1 cellular context compared by ENCODE assay signal in the genomic region with DNA sequence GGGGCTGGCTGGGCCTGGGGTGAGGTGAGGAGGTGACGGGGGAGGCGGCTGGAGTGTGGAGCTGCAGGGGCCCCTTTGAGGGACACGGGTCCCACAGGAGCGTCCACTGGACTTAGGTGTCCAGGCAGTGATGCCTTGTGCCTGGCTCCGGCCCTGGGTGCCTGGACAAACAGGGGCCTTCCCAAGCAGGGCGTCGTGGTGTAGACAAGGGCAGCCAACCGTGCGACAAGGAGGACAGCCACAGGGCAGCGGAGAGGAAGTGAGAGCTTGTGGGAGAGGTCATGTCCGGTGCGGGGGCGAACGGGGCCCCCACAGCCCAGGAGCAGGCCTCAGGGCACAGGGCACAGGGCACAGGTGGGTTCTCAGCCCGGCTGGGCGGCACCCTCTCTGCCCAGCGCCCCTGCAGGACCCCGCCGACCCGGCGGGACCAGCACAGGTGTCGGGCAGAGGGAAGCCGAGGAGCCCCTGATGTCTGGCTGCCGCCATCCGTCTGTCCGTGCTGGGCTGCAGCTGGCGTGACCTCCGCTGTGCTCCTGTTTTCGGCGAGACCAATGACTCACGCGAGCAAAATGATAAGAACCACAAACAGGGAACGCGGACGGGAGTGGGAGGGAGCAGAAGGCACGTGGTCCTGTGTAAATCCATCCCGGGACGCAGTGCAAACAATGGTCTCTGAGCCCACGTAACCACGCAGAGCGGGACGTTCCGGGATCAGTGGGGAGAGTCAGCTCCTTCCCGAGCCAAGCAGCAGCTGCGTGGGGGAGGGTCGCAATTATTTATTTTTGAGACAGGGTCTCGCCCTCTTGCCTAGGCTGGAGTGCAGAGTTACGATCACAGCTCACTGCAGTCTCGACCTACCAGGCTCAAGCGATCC.
TF ChIP-seq lines count a peak whose summit lies in the region.

No MANE protein-coding gene starts in this region.

TF ChIP-seq in HCT116, 20 proteins besides CTCF, POLR2A, EP300 and RAD21 (continued from another document):
- TF ChIP-seq SRF (IDR thresholded peaks at IDR 0.05; ENCODE audit: low read depth) (no peak), TCF7L2 (IDR thresholded peaks at IDR 0.05; ENCODE audit: borderline replicate concordance, extremely low read depth, insufficient read depth, insufficient read length) (no peak), EZH2 (IDR thresholded peaks at IDR 0.05) (no peak), YY1 (IDR thresholded peaks at IDR 0.05; ENCODE audit: extremely low read depth, insufficient replicate concordance, low read depth, low read length) (no peak), ZFX (IDR thresholded peaks at IDR 0.05) (no peak), EGR1 (IDR thresholded peaks at IDR 0.05; ENCODE audit: low read depth) (no peak)
- TF ChIP-seq, protein P1, sequence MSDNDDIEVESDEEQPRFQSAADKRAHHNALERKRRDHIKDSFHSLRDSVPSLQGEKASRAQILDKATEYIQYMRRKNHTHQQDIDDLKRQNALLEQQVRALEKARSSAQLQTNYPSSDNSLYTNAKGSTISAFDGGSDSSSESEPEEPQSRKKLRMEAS (IDR thresholded peaks at IDR 0.05), result no peak; the same call in 1 of the 2 replicates
- TF ChIP-seq, protein P2, sequence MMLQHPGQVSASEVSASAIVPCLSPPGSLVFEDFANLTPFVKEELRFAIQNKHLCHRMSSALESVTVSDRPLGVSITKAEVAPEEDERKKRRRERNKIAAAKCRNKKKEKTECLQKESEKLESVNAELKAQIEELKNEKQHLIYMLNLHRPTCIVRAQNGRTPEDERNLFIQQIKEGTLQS (IDR thresholded peaks at IDR 0.05), result no peak
- TF ChIP-seq, protein P3, sequence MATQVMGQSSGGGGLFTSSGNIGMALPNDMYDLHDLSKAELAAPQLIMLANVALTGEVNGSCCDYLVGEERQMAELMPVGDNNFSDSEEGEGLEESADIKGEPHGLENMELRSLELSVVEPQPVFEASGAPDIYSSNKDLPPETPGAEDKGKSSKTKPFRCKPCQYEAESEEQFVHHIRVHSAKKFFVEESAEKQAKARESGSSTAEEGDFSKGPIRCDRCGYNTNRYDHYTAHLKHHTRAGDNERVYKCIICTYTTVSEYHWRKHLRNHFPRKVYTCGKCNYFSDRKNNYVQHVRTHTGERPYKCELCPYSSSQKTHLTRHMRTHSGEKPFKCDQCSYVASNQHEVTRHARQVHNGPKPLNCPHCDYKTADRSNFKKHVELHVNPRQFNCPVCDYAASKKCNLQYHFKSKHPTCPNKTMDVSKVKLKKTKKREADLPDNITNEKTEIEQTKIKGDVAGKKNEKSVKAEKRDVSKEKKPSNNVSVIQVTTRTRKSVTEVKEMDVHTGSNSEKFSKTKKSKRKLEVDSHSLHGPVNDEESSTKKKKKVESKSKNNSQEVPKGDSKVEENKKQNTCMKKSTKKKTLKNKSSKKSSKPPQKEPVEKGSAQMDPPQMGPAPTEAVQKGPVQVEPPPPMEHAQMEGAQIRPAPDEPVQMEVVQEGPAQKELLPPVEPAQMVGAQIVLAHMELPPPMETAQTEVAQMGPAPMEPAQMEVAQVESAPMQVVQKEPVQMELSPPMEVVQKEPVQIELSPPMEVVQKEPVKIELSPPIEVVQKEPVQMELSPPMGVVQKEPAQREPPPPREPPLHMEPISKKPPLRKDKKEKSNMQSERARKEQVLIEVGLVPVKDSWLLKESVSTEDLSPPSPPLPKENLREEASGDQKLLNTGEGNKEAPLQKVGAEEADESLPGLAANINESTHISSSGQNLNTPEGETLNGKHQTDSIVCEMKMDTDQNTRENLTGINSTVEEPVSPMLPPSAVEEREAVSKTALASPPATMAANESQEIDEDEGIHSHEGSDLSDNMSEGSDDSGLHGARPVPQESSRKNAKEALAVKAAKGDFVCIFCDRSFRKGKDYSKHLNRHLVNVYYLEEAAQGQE (IDR thresholded peaks at IDR 0.05; ENCODE audit: low read depth), result no peak
TF ChIP-seq in HCT116: peak in this region for 0.
